11 cellular contexts compared by ENCODE assay signal in genomic region chr17:50258647-50259483, GRCh38. TPM values are rescaled to one million over a fixed set of nuclear protein-coding genes. Genes with fewer than 3 reads are reported as not detected.
DNase-seq lines count a peak whose midpoint lies in the region; ATAC-seq and TF ChIP-seq lines count a peak whose summit lies in the region.
"Had no signal": no experiment of that assay in that cellular context is flagged by ENCODE, and none has a peak within 500 bp of the region (broad histone marks: within the 10 kb centered on the region; RNA-seq: fewer than 3 reads in every experiment).

No MANE protein-coding gene starts in this region.

- no peak overlapping the region for H3K27ac ChIP-seq in IMR-90 (ENCODE audit: insufficient read depth, low read length)
- H3K27ac ChIP-seq: RWPE1, spleen had no signal

- peaks cover 0 to 5% of the 10 kb centered on the region in 2 experiments; a peak in 1 of 4 replicates for H3K79me1 ChIP-seq in IMR-90 (ENCODE audit: low read depth in 1 of 2, low read length in 2 of 2)

- no peaks in the 10 kb centered on the region for H3K9me3 Mint-ChIP-seq in osteocyte (ENCODE audit: unreplicated experiment)

- BruUV-seq in IMR-90 (replicated peaks; lab: Mats Ljungman, UMichigan), result no TSS peak

- no peak overlapping the region for H3K14ac ChIP-seq in IMR-90 (replicated peaks; ENCODE audit: low read depth, low read length)

- no peak overlapping the region for H2BK5ac ChIP-seq in IMR-90 (ENCODE audit: low read depth, low read length, poor library complexity, severe bottlenecking)

- no peaks in the 10 kb centered on the region for H3K36me3 Mint-ChIP-seq in osteocyte (ENCODE audit: unreplicated experiment)

- H3K4me1 Mint-ChIP-seq in osteocyte (ENCODE audit: unreplicated experiment), result peaks cover 82% of the 10 kb centered on the region

- H3K4me1 ChIP-seq in IMR-90 (ENCODE audit: control insufficient read depth, insufficient read depth, low read length), result peaks cover 7% of the 10 kb centered on the region; the same call in 1 of the 2 replicates
- H3K4me1 ChIP-seq: spleen had no signal

- H4K91ac ChIP-seq in IMR-90 (ENCODE audit: insufficient read depth, low read depth, low read length), result no peak overlapping the region; the same call in 1 of the 2 replicates

- H3K4ac ChIP-seq in IMR-90 (ENCODE audit: low read depth, low read length), result peak overlapping the region; percentile 27; the same call in 1 of the 2 replicates

- H2AK5ac ChIP-seq in IMR-90 (ENCODE audit: low read depth, low read length), result no peak overlapping the region; the same call in 1 of the 2 replicates

- intact Hi-C loops in IMR-90 (cut with micrococcal nuclease), result no loop called here

- no peaks in the 10 kb centered on the region for H3K36me3 ChIP-seq in IMR-90 (ENCODE audit: control insufficient read depth, insufficient read depth, low read length)
- H3K36me3 ChIP-seq: spleen had no signal

- H3K9me1 ChIP-seq in IMR-90 (ENCODE audit: insufficient read depth, low read length), result peaks cover 4% of the 10 kb centered on the region; the same call in 1 of the 2 replicates

- no peak overlapping the region for H2AFZ ChIP-seq in IMR-90 (replicated peaks; ENCODE audit: low read length, poor library complexity)

- no peak overlapping the region for H3K4me2 ChIP-seq in IMR-90 (ENCODE audit: low read depth, low read length)

- dilution Hi-C loops in IMR-90 (cut with HindIII; ENCODE audit: low sequenced_read_pairs, unreplicated experiment), result no loop called here

- H3K4me3 ChIP-seq in IMR-90 (ENCODE audit: insufficient read depth, low read depth, low read length) (no peak overlapping the region), fibroblast of mammary gland (ENCODE audit: control insufficient read depth, low read depth, low read length) (no peak overlapping the region)
- H3K4me3 ChIP-seq: spleen had no signal

- no peak overlapping the region for H3K4me3 Mint-ChIP-seq in osteocyte (ENCODE audit: unreplicated experiment)

- ATAC-seq in IMR-90 (ENCODE audit: low read depth) (peak; percentile 45), HG03457 (IDR thresholded peaks at IDR 0.05; ENCODE audit: unreplicated experiment) (no peak)

- 0 out of 2 replicates have a peak overlapping the region, but pooled peaks have one; percentile 8 for H2BK120ac ChIP-seq in IMR-90 (ENCODE audit: low read depth, low read length)

- no peaks in the 10 kb centered on the region for H3K27me3 Mint-ChIP-seq in osteocyte (ENCODE audit: unreplicated experiment)

- no peaks in the 10 kb centered on the region for H3K27me3 ChIP-seq in IMR-90 (ENCODE audit: control insufficient read depth, insufficient read depth, low read length)

- H4K5ac ChIP-seq in IMR-90 (ENCODE audit: low read depth, low read length), result no peak overlapping the region

- H4K8ac ChIP-seq in IMR-90 (ENCODE audit: low read depth in 2 of 2, low read length in 2 of 2), result no peak overlapping the region

- CTCF ChIA-PET in IMR-90 (lab: Yijun Ruan, JAX), result no interaction called here

- TF ChIP-seq CTCF in AG09319 (IDR thresholded peaks at IDR 0.05; ENCODE audit: low read depth, low read length), result no peak
- TF ChIP-seq CTCF in IMR-90 (conservative IDR thresholded peaks at IDR 0.05; ENCODE audit: low read depth, low read length), result no peak
- no peak for TF ChIP-seq CTCF in fibroblast of mammary gland (conservative IDR thresholded peaks at IDR 0.05; ENCODE audit: control insufficient read depth, insufficient read depth, low read depth, low read length)
- no peak for TF ChIP-seq CTCF in osteocyte (IDR thresholded peaks at IDR 0.05)

- H4K20me1 ChIP-seq in IMR-90 (ENCODE audit: insufficient read depth, low read length), result no peaks in the 10 kb centered on the region

- TF ChIP-seq RAD21 in IMR-90 (IDR thresholded peaks at IDR 0.05; ENCODE audit: low read length), result no peak

- H3K27ac Mint-ChIP-seq in osteocyte (ENCODE audit: unreplicated experiment), result peak overlapping the region; percentile 91

- DNase-seq in AG09319 (ENCODE audit: extremely low read depth, low read depth) (peak; percentile 69), IMR-90 (peak; percentile 48), fibroblast of mammary gland (ENCODE audit: low read depth) (peak; percentile 70), osteocyte (ENCODE audit: extremely low spot score, unreplicated experiment) (peak; percentile 90), NCI-H187 (lab: John Stamatoyannopoulos, UW) (no peak), SIG-M5 (lab: John Stamatoyannopoulos, UW) (no peak), NOMO-1 treated with DMSO at 0.1 percent for 48 hours (lab: John Stamatoyannopoulos, UW; ENCODE audit: unreplicated experiment) (no peak)
- DNase-seq: NCI-H446 treated with DMSO at 0.1 percent for 48 hours had no signal

- in situ Hi-C loops in IMR-90 (cut with MboI; ENCODE audit: low sequenced_read_pairs), result no loop called here

- H3K9ac ChIP-seq in IMR-90 (ENCODE audit: low read depth, low read length), result no peak overlapping the region

- TF ChIP-seq POLR2A in IMR-90 (IDR thresholded peaks at IDR 0.05; ENCODE audit: low read depth, low read length), result no peak

- H3K56ac ChIP-seq in IMR-90 (ENCODE audit: extremely low read depth, insufficient read depth, low read length), result no peak overlapping the region

- H3K23ac ChIP-seq in IMR-90 (ENCODE audit: low read depth, low read length), result no peak overlapping the region

- 71% methylated on average over 2 of the region's 14 CpGs; no CpG with 5 or more reads in 1 of the 2 experiments for WGBS in IMR-90 (ENCODE audit: extremely low coverage in 2 of 2, insufficient read length in 1 of 2), 2 experiments

- H3K18ac ChIP-seq in IMR-90 (ENCODE audit: low read depth, low read length), result no peak overlapping the region; the same call in 1 of the 2 replicates

- no peak overlapping the region for H2BK15ac ChIP-seq in IMR-90 (ENCODE audit: low read depth, low read length)

- POLR2A ChIA-PET in IMR-90 (lab: Charles Lee; ENCODE audit: unreplicated experiment), result no interaction called here

- peak overlapping the region; percentile 28 for H2AK9ac ChIP-seq in IMR-90 (replicated peaks; ENCODE audit: low read depth, low read length, poor library complexity)

- H3K9me3 ChIP-seq in IMR-90 (ENCODE audit: control insufficient read depth, insufficient read depth, low read length), result no peaks in the 10 kb centered on the region
- H3K9me3 ChIP-seq: spleen had no signal

- 0 out of 2 replicates have a peak overlapping the region, but pooled peaks have one; percentile 14 for H2BK20ac ChIP-seq in IMR-90 (ENCODE audit: low read depth, low read length)

TF ChIP-seq in IMR-90, 13 proteins besides CTCF, POLR2A, EP300 and RAD21:
- TF ChIP-seq RFX5 (IDR thresholded peaks at IDR 0.05; ENCODE audit: low read depth, low read length), result no peak
- no peak for TF ChIP-seq ELK1 (IDR thresholded peaks at IDR 0.05; ENCODE audit: borderline replicate concordance, low read depth, low read length)
- no peak for TF ChIP-seq MAFK (IDR thresholded peaks at IDR 0.05; ENCODE audit: low read depth, low read length)
- no peak for TF ChIP-seq USF2 (IDR thresholded peaks at IDR 0.05; ENCODE audit: low read depth, low read length)
- no peak for TF ChIP-seq RCOR1 (IDR thresholded peaks at IDR 0.05; ENCODE audit: insufficient replicate concordance, low read length)
- no peak for TF ChIP-seq SMC3 (IDR thresholded peaks at IDR 0.05; ENCODE audit: low read depth, low read length)
- no peak for TF ChIP-seq CHD1 (IDR thresholded peaks at IDR 0.05; ENCODE audit: low read depth, low read length)
- TF ChIP-seq MAZ (IDR thresholded peaks at IDR 0.05; ENCODE audit: borderline replicate concordance, low read depth, low read length), result no peak
- no peak for TF ChIP-seq FOS (IDR thresholded peaks at IDR 0.05; ENCODE audit: low read depth, low read length)
- TF ChIP-seq CEBPB (IDR thresholded peaks at IDR 0.05; ENCODE audit: low read depth, low read length), result no peak
- TF ChIP-seq MXI1 (IDR thresholded peaks at IDR 0.05; ENCODE audit: borderline replicate concordance, low read depth, low read length), result no peak
- no peak for TF ChIP-seq NFE2L2 (IDR thresholded peaks at IDR 0.05; ENCODE audit: low read depth, low read length)
- no peak for TF ChIP-seq BHLHE40 (IDR thresholded peaks at IDR 0.05; ENCODE audit: low read depth, low read length)

RNA-seq across cellular contexts. Expression of gene TMEM92, which starts 15.4 kb away (rescaled TPM):
- total RNA-seq in IMR-90 (2012; rRNA removed) (0.18 and 0.28 TPM in 2 replicates), osteocyte (4.3 and 6.6 TPM in 2 replicates)
- 0.86 and 1.7 TPM in 2 replicates for polyA plus RNA-seq in IMR-90 (2012; rRNA removed)
- polyA plus RNA-seq in IMR-90 (2012; cell fraction: cytosol; rRNA removed), result 0.90 and 1.4 TPM in 2 replicates
- 1.0 and 1.1 TPM in 2 replicates for polyA plus RNA-seq in IMR-90 (2012; cell fraction: nucleus; rRNA removed; ENCODE audit: low replicate concordance)

RNA-seq across cellular contexts. Expression of gene COL1A1, which starts 57.4 kb away (rescaled TPM):
- total RNA-seq in IMR-90 (2012; rRNA removed), result 1,825 and 2,180 TPM in 2 replicates
- polyA plus RNA-seq in IMR-90 (2012; rRNA removed), result 4,117 and 4,350 TPM in 2 replicates
- 6,648 and 7,973 TPM in 2 replicates for polyA plus RNA-seq in IMR-90 (2012; cell fraction: cytosol; rRNA removed)
- polyA plus RNA-seq in IMR-90 (2012; cell fraction: nucleus; rRNA removed; ENCODE audit: low replicate concordance), result 7,018 and 18,611 TPM in 2 replicates
- 25,918 and 28,023 TPM in 2 replicates for total RNA-seq in osteocyte

Comparison
In these comparisons a context has a peak if more than half of its experiments do, and no peak if none do; other contexts are left out.
1. DNase-seq: peak in AG09319 (single experiment), IMR-90 (single experiment), fibroblast of mammary gland (single experiment) and osteocyte (single experiment); none in NCI-H187 (0 of 2), SIG-M5 (single experiment) and NOMO-1 treated with DMSO at 0.1 percent for 48 hours (single experiment).
2. RNA of gene COL1A1, which starts 57.4 kb away (total RNA-seq): 25,918 to 28,023 TPM in osteocyte; 1,825 to 2,180 TPM in IMR-90; every median in the first group is over 10 times any median in the second.